ENCODE assay signal across 33 cellular contexts in genomic region chr2:27421660-27422250, GRCh38. TPM values are rescaled to one million over a fixed set of nuclear protein-coding genes. Genes with fewer than 3 reads are reported as not detected.
"Had no signal": no experiment of that assay in that cellular context is flagged by ENCODE, and none has a peak within 500 bp of the region (broad histone marks: within the 10 kb centered on the region; RNA-seq: fewer than 3 reads in every experiment).

No MANE protein-coding gene starts in this region.

- H3K9me3 ChIP-seq: colonic mucosa, esophagus muscularis mucosa, gastroesophageal sphincter, neutrophil, testis, tibial artery, upper lobe of left lung had no signal

- H3K4me2 ChIP-seq: smooth muscle cell had no signal

- H2AFZ ChIP-seq: parathyroid adenoma had no signal

- H3K36me3 Mint-ChIP-seq: immature natural killer cell, memory B cell, natural killer cell had no signal

- H3K9me3 Mint-ChIP-seq: dendritic cell treated with granulocyte-macrophage colony-stimulating factor and Interleukin-4, amounts not matched to agents 40 ng/mL and 50 ng/mL, for 4 days; endodermal cell; immature natural killer cell; memory B cell; natural killer cell had no signal

- H3K4me3 ChIP-seq: colonic mucosa, esophagus muscularis mucosa, gastroesophageal sphincter, lung, smooth muscle cell, testis, tibial artery, upper lobe of left lung had no signal

- H3K27ac Mint-ChIP-seq: dendritic cell treated with granulocyte-macrophage colony-stimulating factor and Interleukin-4, amounts not matched to agents 40 ng/mL and 50 ng/mL, for 4 days; endodermal cell; memory B cell; natural killer cell; progenitor cell of endocrine pancreas had no signal

- FAIRE-seq: endothelial cell of umbilical vein, urothelium cell line had no signal

- H3K27me3 ChIP-seq: colonic mucosa, esophagus muscularis mucosa, foreskin keratinocyte, neutrophil, testis, tibial artery, upper lobe of left lung had no signal

- DNase-seq: colonic mucosa; effector CD8-positive, alpha-beta T cell; endodermal cell; glutamatergic neuron; hypothalamus; immature natural killer cell; islet precursor cell; kidney glomerular epithelial cell; left colon; left ventricle myocardium superior; natural killer cell; stimulated activated CD4-positive, alpha-beta T cell treated with anti-CD3 and anti-CD28 coated beads, Interleukin-12 subunit alpha, Interleukin-12 subunit beta, amount 100 ng/mL, for 4 hours; stimulated activated CD4-positive, alpha-beta T cell treated with anti-CD3 and anti-CD28 coated beads, Interleukin-1b, Interleukin-23, amount 100 ng/mL, for 48 hours; stimulated activated CD4-positive, alpha-beta T cell treated with anti-CD3 and anti-CD28 coated beads, Interleukin-4, amount 100 ng/mL, for 1 hour; stimulated activated CD8-positive, alpha-beta memory T cell treated with anti-CD3 and anti-CD28 coated beads, Interleukin-4, amount 100 ng/mL, for 48 hours; stimulated activated naive CD4-positive, alpha-beta T cell; substantia nigra; testis; tibial artery; upper lobe of left lung had no signal

- H3K4me3 Mint-ChIP-seq: dendritic cell treated with granulocyte-macrophage colony-stimulating factor and Interleukin-4, amounts not matched to agents 40 ng/mL and 50 ng/mL, for 4 days; endodermal cell; immature natural killer cell; memory B cell; natural killer cell had no signal

- H3K4me1 ChIP-seq: colonic mucosa, esophagus muscularis mucosa, foreskin keratinocyte, gastroesophageal sphincter, parathyroid adenoma, testis, tibial artery, upper lobe of left lung had no signal

- H3K36me3 ChIP-seq: colonic mucosa, esophagus muscularis mucosa, gastroesophageal sphincter, neutrophil, tibial artery, upper lobe of left lung had no signal

- H3K9ac ChIP-seq: parathyroid adenoma had no signal

- H3K4me1 Mint-ChIP-seq: endodermal cell, immature natural killer cell, memory B cell, natural killer cell had no signal

- H3K79me2 ChIP-seq: parathyroid adenoma had no signal

- H3K27me3 Mint-ChIP-seq: memory B cell, progenitor cell of endocrine pancreas had no signal

- ATAC-seq: foreskin keratinocyte, gastroesophageal sphincter, left colon, left ventricle myocardium superior, natural killer cell, sciatic nerve had no signal

- H3K27ac ChIP-seq: colonic mucosa, esophagus muscularis mucosa, foreskin keratinocyte, gastroesophageal sphincter, neutrophil, parathyroid adenoma, testis, tibial artery, upper lobe of left lung had no signal

RNA-seq across cellular contexts. Expression of gene KRTCAP3, which starts 20.4 kb away (rescaled TPM):
- total RNA-seq: left ventricle myocardium superior had no signal
